ENCODE assay signal across 1 cellular context in the genomic region with DNA sequence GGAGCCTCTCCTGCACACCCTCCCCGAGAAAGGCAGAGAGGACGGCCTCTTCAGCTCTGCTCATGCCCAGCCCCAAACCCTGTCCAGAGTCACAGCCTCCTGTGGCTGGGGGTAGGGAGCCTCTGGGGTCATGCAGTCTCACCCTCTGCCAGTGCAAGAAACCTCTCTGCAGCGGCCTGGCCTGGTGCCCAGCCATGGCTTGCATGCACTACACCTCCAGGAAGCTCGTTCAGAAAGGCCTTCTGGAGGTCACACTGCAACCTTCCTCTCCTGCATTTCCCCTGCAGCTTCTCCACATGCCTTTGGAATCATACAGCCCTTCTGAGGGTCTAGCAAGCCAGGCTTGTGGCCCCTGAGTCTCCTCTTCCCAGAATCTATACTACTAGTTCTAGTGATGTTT.
TF ChIP-seq lines count a peak whose summit lies in the region.

No MANE protein-coding gene starts in this region.

TF ChIP-seq in SK-N-SH treated with all-trans-retinoic acid at 6 μM for 48 hours, 23 proteins besides CTCF, POLR2A, EP300 and RAD21:
- TF ChIP-seq TCF4 (CRISPR knock-in tag; IDR thresholded peaks at IDR 0.05; ENCODE audit: borderline replicate concordance): no peak
- no peak for TF ChIP-seq ZNF8 (CRISPR knock-in tag; IDR thresholded peaks at IDR 0.05)
- no peak for TF ChIP-seq ARNTL (CRISPR knock-in tag; IDR thresholded peaks at IDR 0.05; ENCODE audit: borderline replicate concordance, low read depth)
- no peak for TF ChIP-seq ZNF70 (CRISPR knock-in tag; IDR thresholded peaks at IDR 0.05)
- no peak for TF ChIP-seq ZNF565 (CRISPR knock-in tag; conservative IDR thresholded peaks at IDR 0.05; ENCODE audit: low read depth)
- no peak for TF ChIP-seq CSDC2 (CRISPR knock-in tag; IDR thresholded peaks at IDR 0.05)
- TF ChIP-seq BACH2 (CRISPR knock-in tag; IDR thresholded peaks at IDR 0.05; ENCODE audit: borderline replicate concordance): no peak
- TF ChIP-seq GLIS3 (CRISPR knock-in tag; IDR thresholded peaks at IDR 0.05): no peak
- TF ChIP-seq ZC3H10 (CRISPR knock-in tag; IDR thresholded peaks at IDR 0.05): no peak
- TF ChIP-seq TOX (CRISPR knock-in tag; IDR thresholded peaks at IDR 0.05; ENCODE audit: borderline replicate concordance): no peak
- no peak for TF ChIP-seq SNAI2 (CRISPR knock-in tag; IDR thresholded peaks at IDR 0.05)
- TF ChIP-seq, protein P1, sequence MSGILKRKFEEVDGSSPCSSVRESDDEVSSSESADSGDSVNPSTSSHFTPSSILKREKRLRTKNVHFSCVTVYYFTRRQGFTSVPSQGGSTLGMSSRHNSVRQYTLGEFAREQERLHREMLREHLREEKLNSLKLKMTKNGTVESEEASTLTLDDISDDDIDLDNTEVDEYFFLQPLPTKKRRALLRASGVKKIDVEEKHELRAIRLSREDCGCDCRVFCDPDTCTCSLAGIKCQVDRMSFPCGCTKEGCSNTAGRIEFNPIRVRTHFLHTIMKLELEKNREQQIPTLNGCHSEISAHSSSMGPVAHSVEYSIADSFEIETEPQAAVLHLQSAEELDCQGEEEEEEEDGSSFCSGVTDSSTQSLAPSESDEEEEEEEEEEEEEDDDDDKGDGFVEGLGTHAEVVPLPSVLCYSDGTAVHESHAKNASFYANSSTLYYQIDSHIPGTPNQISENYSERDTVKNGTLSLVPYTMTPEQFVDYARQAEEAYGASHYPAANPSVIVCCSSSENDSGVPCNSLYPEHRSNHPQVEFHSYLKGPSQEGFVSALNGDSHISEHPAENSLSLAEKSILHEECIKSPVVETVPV (CRISPR knock-in tag; IDR thresholded peaks at IDR 0.05): no peak
- TF ChIP-seq ESRRG (CRISPR knock-in tag; IDR thresholded peaks at IDR 0.05): no peak
- TF ChIP-seq, protein P2, sequence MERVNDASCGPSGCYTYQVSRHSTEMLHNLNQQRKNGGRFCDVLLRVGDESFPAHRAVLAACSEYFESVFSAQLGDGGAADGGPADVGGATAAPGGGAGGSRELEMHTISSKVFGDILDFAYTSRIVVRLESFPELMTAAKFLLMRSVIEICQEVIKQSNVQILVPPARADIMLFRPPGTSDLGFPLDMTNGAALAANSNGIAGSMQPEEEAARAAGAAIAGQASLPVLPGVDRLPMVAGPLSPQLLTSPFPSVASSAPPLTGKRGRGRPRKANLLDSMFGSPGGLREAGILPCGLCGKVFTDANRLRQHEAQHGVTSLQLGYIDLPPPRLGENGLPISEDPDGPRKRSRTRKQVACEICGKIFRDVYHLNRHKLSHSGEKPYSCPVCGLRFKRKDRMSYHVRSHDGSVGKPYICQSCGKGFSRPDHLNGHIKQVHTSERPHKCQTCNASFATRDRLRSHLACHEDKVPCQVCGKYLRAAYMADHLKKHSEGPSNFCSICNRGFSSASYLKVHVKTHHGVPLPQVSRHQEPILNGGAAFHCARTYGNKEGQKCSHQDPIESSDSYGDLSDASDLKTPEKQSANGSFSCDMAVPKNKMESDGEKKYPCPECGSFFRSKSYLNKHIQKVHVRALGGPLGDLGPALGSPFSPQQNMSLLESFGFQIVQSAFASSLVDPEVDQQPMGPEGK (CRISPR knock-in tag; IDR thresholded peaks at IDR 0.05; ENCODE audit: borderline replicate concordance): no peak
- TF ChIP-seq ZFP3 (CRISPR knock-in tag; IDR thresholded peaks at IDR 0.05): no peak
- TF ChIP-seq, protein P3, sequence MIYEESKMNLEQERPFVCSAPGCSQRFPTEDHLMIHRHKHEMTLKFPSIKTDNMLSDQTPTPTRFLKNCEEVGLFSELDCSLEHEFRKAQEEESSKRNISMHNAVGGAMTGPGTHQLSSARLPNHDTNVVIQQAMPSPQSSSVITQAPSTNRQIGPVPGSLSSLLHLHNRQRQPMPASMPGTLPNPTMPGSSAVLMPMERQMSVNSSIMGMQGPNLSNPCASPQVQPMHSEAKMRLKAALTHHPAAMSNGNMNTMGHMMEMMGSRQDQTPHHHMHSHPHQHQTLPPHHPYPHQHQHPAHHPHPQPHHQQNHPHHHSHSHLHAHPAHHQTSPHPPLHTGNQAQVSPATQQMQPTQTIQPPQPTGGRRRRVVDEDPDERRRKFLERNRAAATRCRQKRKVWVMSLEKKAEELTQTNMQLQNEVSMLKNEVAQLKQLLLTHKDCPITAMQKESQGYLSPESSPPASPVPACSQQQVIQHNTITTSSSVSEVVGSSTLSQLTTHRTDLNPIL (CRISPR knock-in tag; IDR thresholded peaks at IDR 0.05; ENCODE audit: low read depth): no peak
- TF ChIP-seq ISL1 (CRISPR knock-in tag; IDR thresholded peaks at IDR 0.05): no peak
- no peak for TF ChIP-seq RARB (CRISPR knock-in tag; IDR thresholded peaks at IDR 0.05)
- TF ChIP-seq OSR1 (CRISPR knock-in tag; IDR thresholded peaks at IDR 0.05): no peak
